ENCODE assay signal across 35 cellular contexts in genomic region chr2:221142341-221142740, GRCh38.
"Had no signal": no experiment of that assay in that cellular context is flagged by ENCODE, and none has a peak within 500 bp of the region (broad histone marks: within the 10 kb centered on the region; RNA-seq: fewer than 3 reads in every experiment).

No MANE protein-coding gene starts in this region.

- H3K4me1 ChIP-seq: adrenal gland, body of pancreas, breast epithelium had no signal

- H3K9me3 ChIP-seq: adrenal gland, body of pancreas had no signal

- ATAC-seq: activated CD4-positive, alpha-beta T cell treated with anti-CD3 and anti-CD28 coated beads for 36 hours; activated CD4-positive, CD25-positive, alpha-beta regulatory T cell treated with anti-CD3 and anti-CD28 coated beads, Interleukin-2, amount 50 U/mL, for 24 hours; activated CD8-positive, alpha-beta memory T cell treated with anti-CD3 and anti-CD28 coated beads, Interleukin-2, amount 10 ng/mL, durations not matched to agents 7 days and 5 days; activated CD8-positive, alpha-beta T cell treated with anti-CD3 and anti-CD28 coated beads, Interleukin-2, amount 10 ng/mL, durations not matched to agents 7 days and 5 days; activated naive CD4-positive, alpha-beta T cell treated with anti-CD3 and anti-CD28 coated beads, Interleukin-2, amount 50 U/mL, for 72 hours; body of pancreas; WTC11 had no signal

- H3K27ac ChIP-seq: adrenal gland, body of pancreas, brain microvascular endothelial cell, breast epithelium, cardiac muscle cell, WERI-Rb-1 had no signal

- H3K36me3 ChIP-seq: adrenal gland, brain microvascular endothelial cell, breast epithelium, cardiac muscle cell, WERI-Rb-1 had no signal

- DNase-seq: activated CD4-positive, alpha-beta memory T cell treated with anti-CD3 and anti-CD28 coated beads, Interleukin-2, amount 10 ng/mL, durations not matched to agents 7 days and 5 days; activated CD4-positive, alpha-beta T cell treated with anti-CD3 and anti-CD28 coated beads for 1 hour; activated CD4-positive, alpha-beta T cell treated with anti-CD3 and anti-CD28 coated beads for 36 hours; activated CD4-positive, alpha-beta T cell treated with anti-CD3 and anti-CD28 coated beads for 48 hours; activated CD4-positive, alpha-beta T cell treated with anti-CD3 and anti-CD28 coated beads, Interleukin-2, amount 10 ng/mL, durations not matched to agents 7 days and 5 days; activated CD4-positive, alpha-beta T cell treated with anti-CD3 and anti-CD28 coated beads, Interleukin-2, amount 50 U/mL, for 48 hours; activated CD4-positive, CD25-positive, alpha-beta regulatory T cell; activated CD8-positive, alpha-beta memory T cell treated with anti-CD3 and anti-CD28 coated beads for 24 hours; activated CD8-positive, alpha-beta memory T cell treated with anti-CD3 and anti-CD28 coated beads, Interleukin-2, amount 10 ng/mL, durations not matched to agents 7 days and 5 days; activated CD8-positive, alpha-beta memory T cell treated with anti-CD3 and anti-CD28 coated beads, Interleukin-2, amount 50 U/mL, for 48 hours; activated CD8-positive, alpha-beta T cell treated with anti-CD3 and anti-CD28 coated beads, Interleukin-2, amount 10 ng/mL, durations not matched to agents 7 days and 5 days; activated effector memory CD4-positive, alpha-beta T cell treated with Interleukin-2 at 50 U/mL for 16 hours; activated gamma-delta T cell; activated naive CD4-positive, alpha-beta T cell treated with anti-CD3 and anti-CD28 coated beads, Interleukin-2, amount 50 U/mL, for 16 hours; activated naive CD4-positive, alpha-beta T cell treated with Interleukin-2 at 50 U/mL for 16 hours; activated naive CD8-positive, alpha-beta T cell treated with anti-CD3 and anti-CD28 coated beads for 36 hours; activated T-cell treated with anti-CD3 and anti-CD28 coated beads, Interleukin-2, amount 50 U/mL, for 24 hours; activated T-cell treated with anti-CD3 and anti-CD28 coated beads, Interleukin-2, amount 50 U/mL, for 48 hours; adrenal gland; amniotic stem cell; aorta; body of pancreas; brain microvascular endothelial cell; caudate nucleus; cerebellar nuclear complex; SW 1271; T-helper 1 cell; T-helper 2 cell; T-helper 9 cell; WERI-Rb-1 had no signal

- H3K27me3 ChIP-seq: adrenal gland, body of pancreas, brain microvascular endothelial cell, breast epithelium, cardiac muscle cell had no signal

- H3K4me3 ChIP-seq: adrenal gland, body of pancreas, breast epithelium, cardiac muscle cell had no signal
